ENCODE assay signal across 17 cellular contexts in genomic region chr13:23644527-23644926, GRCh38.
"Had no signal": no experiment of that assay in that cellular context is flagged by ENCODE, and none has a peak within 500 bp of the region (broad histone marks: within the 10 kb centered on the region; RNA-seq: fewer than 3 reads in every experiment).

No MANE protein-coding gene starts in this region.

- H3K9ac ChIP-seq: SK-N-SH had no signal

- ATAC-seq: natural killer cell; psoas muscle; stimulated activated naive CD8-positive, alpha-beta T cell treated with anti-CD3 and anti-CD28 coated beads, Interleukin-15, amount 100 ng/mL, for 72 hours had no signal

- H3K27me3 ChIP-seq: colonic mucosa had no signal

- H3K36me3 ChIP-seq: colonic mucosa, thoracic aorta had no signal

- H3K4me3 ChIP-seq: colonic mucosa, psoas muscle, thoracic aorta had no signal

- H3K4me1 ChIP-seq: colonic mucosa, psoas muscle had no signal

- H3K27ac ChIP-seq: colonic mucosa, psoas muscle, thoracic aorta had no signal

- DNase-seq: activated CD4-positive, alpha-beta T cell treated with anti-CD3 and anti-CD28 coated beads, Interleukin-2, amount 50 U/mL, for 4 hours; activated CD4-positive, CD25-positive, alpha-beta regulatory T cell; activated effector memory CD4-positive, alpha-beta T cell treated with Interleukin-2 at 50 U/mL for 16 hours; activated T-cell treated with anti-CD3 and anti-CD28 coated beads, Interleukin-2, amount 50 U/mL, for 1 hour; colonic mucosa; effector CD4-positive, alpha-beta T cell; glutamatergic neuron; immature natural killer cell; left cardiac atrium; mammary epithelial cell; natural killer cell; psoas muscle; SK-N-SH; stimulated activated CD4-positive, alpha-beta T cell treated with anti-CD3 and anti-CD28 coated beads, Interleukin-15, amount 100 ng/mL, for 24 hours; stimulated activated CD4-positive, alpha-beta T cell treated with anti-CD3 and anti-CD28 coated beads, Interleukin-4, amount 100 ng/mL, for 24 hours; stimulated activated naive CD8-positive, alpha-beta T cell treated with anti-CD3 and anti-CD28 coated beads, Interleukin-15, amount 100 ng/mL, for 72 hours had no signal

- H3K9me2 ChIP-seq: SK-N-SH had no signal

- H3K9me3 ChIP-seq: colonic mucosa, psoas muscle, SK-N-SH, thoracic aorta had no signal

- H3K4me2 ChIP-seq: SK-N-SH had no signal
